In the genomic region with DNA sequence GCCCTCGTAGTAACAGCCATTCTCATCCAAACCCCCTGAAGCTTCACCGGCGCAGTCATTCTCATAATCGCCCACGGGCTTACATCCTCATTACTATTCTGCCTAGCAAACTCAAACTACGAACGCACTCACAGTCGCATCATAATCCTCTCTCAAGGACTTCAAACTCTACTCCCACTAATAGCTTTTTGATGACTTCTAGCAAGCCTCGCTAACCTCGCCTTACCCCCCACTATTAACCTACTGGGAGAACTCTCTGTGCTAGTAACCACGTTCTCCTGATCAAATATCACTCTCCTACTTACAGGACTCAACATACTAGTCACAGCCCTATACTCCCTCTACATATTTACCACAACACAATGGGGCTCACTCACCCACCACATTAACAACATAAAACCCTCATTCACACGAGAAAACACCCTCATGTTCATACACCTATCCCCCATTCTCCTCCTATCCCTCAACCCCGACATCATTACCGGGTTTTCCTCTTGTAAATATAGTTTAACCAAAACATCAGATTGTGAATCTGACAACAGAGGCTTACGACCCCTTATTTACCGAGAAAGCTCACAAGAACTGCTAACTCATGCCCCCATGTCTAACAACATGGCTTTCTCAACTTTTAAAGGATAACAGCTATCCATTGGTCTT, we compare ENCODE assay signal across 10 cellular contexts.
"Had no signal": no experiment of that assay in that cellular context is flagged by ENCODE, and none has a peak within 500 bp of the region (broad histone marks: within the 10 kb centered on the region; RNA-seq: fewer than 3 reads in every experiment).

No MANE protein-coding gene starts in this region.

- ATAC-seq: GM23338, HCT116 had no signal

- H3K9ac ChIP-seq: KMS-11 had no signal

- H3K4me3 ChIP-seq: GM23338, HAP-1 had no signal

- H3K36me3 ChIP-seq: HAP-1 had no signal

- H3K4me1 ChIP-seq: HAP-1 had no signal

- H3K9me3 ChIP-seq: HAP-1 had no signal

- H3K27ac ChIP-seq: HL-60, KMS-11 had no signal

- H2AFZ ChIP-seq: GM23338 had no signal

- H3K4me2 ChIP-seq: GM23338, KMS-11 had no signal

- DNase-seq: H7, HFFc6, IMR-90, Karpas-422, KBM-7 had no signal
